In the genomic region with DNA sequence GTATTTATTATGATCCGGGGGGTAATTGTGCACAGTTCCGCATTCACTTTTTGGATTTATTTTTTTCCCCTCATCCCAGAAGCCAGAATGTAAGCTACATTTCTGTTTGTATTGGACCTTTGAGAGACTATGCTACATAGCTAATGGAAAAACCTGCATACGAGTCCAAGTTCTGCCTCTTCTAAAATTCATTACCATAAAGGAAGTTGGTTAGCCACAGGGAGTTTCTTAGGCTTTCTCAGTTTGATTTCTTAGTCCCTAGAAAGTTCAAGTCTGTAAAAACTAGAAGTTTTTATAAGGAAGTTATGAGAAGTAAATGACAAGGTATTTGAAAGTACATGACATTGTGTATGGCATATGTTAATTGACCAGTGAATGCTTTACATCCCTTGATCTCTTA, we compare ENCODE assay signal across 14 cellular contexts.
"Had no signal": no experiment of that assay in that cellular context is flagged by ENCODE, and none has a peak within 500 bp of the region (broad histone marks: within the 10 kb centered on the region; RNA-seq: fewer than 3 reads in every experiment).

No MANE protein-coding gene starts in this region.

- H3K4me1 ChIP-seq: adrenal gland, body of pancreas, suprapubic skin, upper lobe of left lung had no signal

- H3K4me3 ChIP-seq: adrenal gland, body of pancreas, sigmoid colon, suprapubic skin, upper lobe of left lung had no signal

- DNase-seq: activated CD4-positive, alpha-beta T cell treated with anti-CD3 and anti-CD28 coated beads, Interleukin-2, amount 50 U/mL, for 1 hour; activated naive CD4-positive, alpha-beta T cell treated with anti-CD3 and anti-CD28 coated beads, Interleukin-2, amount 50 U/mL, for 16 hours; adrenal gland; body of pancreas; central memory CD4-positive, alpha-beta T cell; cortex of kidney; effector CD8-positive, alpha-beta T cell; left ventricle myocardium superior; nephron progenitor cell; sigmoid colon; stimulated activated CD4-positive, alpha-beta T cell treated with anti-CD3 and anti-CD28 coated beads, Interleukin-2, amount 100 ng/mL, for 24 hours; stimulated activated naive CD4-positive, alpha-beta T cell; upper lobe of left lung had no signal

- H3K9me3 ChIP-seq: adrenal gland, body of pancreas, sigmoid colon, suprapubic skin, upper lobe of left lung had no signal

- ATAC-seq: body of pancreas had no signal

- H3K27ac ChIP-seq: adrenal gland, body of pancreas, sigmoid colon, suprapubic skin, upper lobe of left lung had no signal

- H3K36me3 ChIP-seq: adrenal gland, sigmoid colon, suprapubic skin, upper lobe of left lung had no signal

- H3K27me3 ChIP-seq: adrenal gland, body of pancreas, sigmoid colon, suprapubic skin, upper lobe of left lung had no signal
